1 cellular context compared by ENCODE assay signal in genomic region chr15:83449250-83449671, GRCh38.
TF ChIP-seq lines count a peak whose summit lies in the region.

No MANE protein-coding gene starts in this region.

TF ChIP-seq in HEK293, 187 proteins besides CTCF, POLR2A, EP300 and RAD21 (continued from another document and continues in another):
- TF ChIP-seq ZBTB7A (tag by site-specific recombination; IDR thresholded peaks at IDR 0.05; ENCODE audit: low read depth) (no peak), ZNF2 (tag by site-specific recombination; IDR thresholded peaks at IDR 0.05) (no peak), ZNF654 (tag by site-specific recombination; IDR thresholded peaks at IDR 0.05; ENCODE audit: low read depth) (no peak), ZNF274 (IDR thresholded peaks at IDR 0.05; ENCODE audit: low read length) (no peak), ZNF274 (tag by site-specific recombination; IDR thresholded peaks at IDR 0.05; ENCODE audit: borderline replicate concordance) (no peak), ZNF621 (tag by site-specific recombination; IDR thresholded peaks at IDR 0.05) (no peak), ZNF16 (tag by site-specific recombination; IDR thresholded peaks at IDR 0.05; ENCODE audit: low read depth) (no peak), ZBTB20 (tag by site-specific recombination; IDR thresholded peaks at IDR 0.05) (no peak), KLF8 (tag by site-specific recombination; IDR thresholded peaks at IDR 0.05) (no peak), ZBTB17 (tag by site-specific recombination; IDR thresholded peaks at IDR 0.05) (peak; percentile 99), ZXDB (tag by site-specific recombination; IDR thresholded peaks at IDR 0.05) (peak; percentile 86), SCRT2 (tag by site-specific recombination; IDR thresholded peaks at IDR 0.05) (peak; percentile 97), ZNF24 (tag by site-specific recombination; IDR thresholded peaks at IDR 0.05) (no peak), ZNF140 (tag by site-specific recombination; IDR thresholded peaks at IDR 0.05) (no peak), ZNF830 (tag by site-specific recombination; IDR thresholded peaks at IDR 0.05; ENCODE audit: low read depth) (no peak), ZNF777 (tag by site-specific recombination; IDR thresholded peaks at IDR 0.05; ENCODE audit: borderline replicate concordance) (no peak), ZNF266 (tag by site-specific recombination; IDR thresholded peaks at IDR 0.05; ENCODE audit: low read depth) (no peak), ZNF223 (tag by site-specific recombination; IDR thresholded peaks at IDR 0.05) (no peak), INSM2 (tag by site-specific recombination; IDR thresholded peaks at IDR 0.05) (no peak), ZBTB21 (tag by site-specific recombination; IDR thresholded peaks at IDR 0.05) (no peak), ZNF530 (tag by site-specific recombination; IDR thresholded peaks at IDR 0.05; ENCODE audit: low read depth) (no peak), ZEB2 (tag by site-specific recombination; IDR thresholded peaks at IDR 0.05) (no peak), TCF7L2 (IDR thresholded peaks at IDR 0.05; ENCODE audit: borderline replicate concordance, low read depth, low read length) (peak; percentile 81; the same call in 1 of the 2 replicates), ZFP3 (tag by site-specific recombination; IDR thresholded peaks at IDR 0.05; ENCODE audit: low read depth) (no peak), RBAK (tag by site-specific recombination; IDR thresholded peaks at IDR 0.05) (no peak), HOXC10 (CRISPR knock-in tag; IDR thresholded peaks at IDR 0.05) (no peak), OSR2 (tag by site-specific recombination; IDR thresholded peaks at IDR 0.05) (peak; percentile 61; the same call in 1 of the 2 replicates), ZSCAN23 (tag by site-specific recombination; IDR thresholded peaks at IDR 0.05) (no peak), ZNF513 (tag by site-specific recombination; IDR thresholded peaks at IDR 0.05) (no peak), ZNF776 (tag by site-specific recombination; IDR thresholded peaks at IDR 0.05; ENCODE audit: borderline replicate concordance) (no peak), ZNF610 (tag by site-specific recombination; IDR thresholded peaks at IDR 0.05; ENCODE audit: borderline replicate concordance) (no peak), ZSCAN5A (tag by site-specific recombination; IDR thresholded peaks at IDR 0.05) (no peak), GLI2 (tag by site-specific recombination; IDR thresholded peaks at IDR 0.05; ENCODE audit: borderline replicate concordance, low read depth) (no peak), ZNF623 (tag by site-specific recombination; IDR thresholded peaks at IDR 0.05) (no peak), GLIS2 (tag by site-specific recombination; IDR thresholded peaks at IDR 0.05) (no peak), ZNF202 (tag by site-specific recombination; IDR thresholded peaks at IDR 0.05; ENCODE audit: borderline replicate concordance) (no peak), ZIC2 (tag by site-specific recombination; IDR thresholded peaks at IDR 0.05) (no peak), ZNF391 (tag by site-specific recombination; IDR thresholded peaks at IDR 0.05; ENCODE audit: borderline replicate concordance, low read depth) (no peak), ZNF529 (tag by site-specific recombination; IDR thresholded peaks at IDR 0.05; ENCODE audit: insufficient replicate concordance) (no peak), ZNF639 (tag by site-specific recombination; IDR thresholded peaks at IDR 0.05) (no peak), ZBTB8A (tag by site-specific recombination; IDR thresholded peaks at IDR 0.05) (no peak), HOXA7 (CRISPR knock-in tag; IDR thresholded peaks at IDR 0.05; ENCODE audit: borderline replicate concordance) (no peak), ZNF335 (tag by site-specific recombination; conservative IDR thresholded peaks at IDR 0.05) (no peak), ZNF521 (tag by site-specific recombination; IDR thresholded peaks at IDR 0.05) (no peak), ZNF211 (tag by site-specific recombination; IDR thresholded peaks at IDR 0.05; ENCODE audit: low read depth) (no peak), ZNF580 (tag by site-specific recombination; IDR thresholded peaks at IDR 0.05) (peak; percentile 25; the same call in 1 of the 2 replicates), REST (tag by site-specific recombination; IDR thresholded peaks at IDR 0.05) (no peak), KLF9 (tag by site-specific recombination; IDR thresholded peaks at IDR 0.05; ENCODE audit: low read depth) (no peak), GLI4 (tag by site-specific recombination; IDR thresholded peaks at IDR 0.05) (no peak), TSHZ1 (tag by site-specific recombination; IDR thresholded peaks at IDR 0.05; ENCODE audit: borderline replicate concordance) (no peak), KLF17 (tag by site-specific recombination; IDR thresholded peaks at IDR 0.05) (no peak), ZNF423 (tag by site-specific recombination; IDR thresholded peaks at IDR 0.05) (no peak), ZNF157 (tag by site-specific recombination; IDR thresholded peaks at IDR 0.05) (no peak), ZNF174 (tag by site-specific recombination; IDR thresholded peaks at IDR 0.05) (no peak), ZNF544 (tag by site-specific recombination; IDR thresholded peaks at IDR 0.05) (no peak), ZNF837 (tag by site-specific recombination; IDR thresholded peaks at IDR 0.05) (no peak), BCL11B (tag by site-specific recombination; IDR thresholded peaks at IDR 0.05; ENCODE audit: low read depth) (no peak), WT1 (tag by site-specific recombination; IDR thresholded peaks at IDR 0.05) (no peak), ZNF18 (tag by site-specific recombination; IDR thresholded peaks at IDR 0.05) (no peak)
